Comparison of ENCODE assay signal across 1 cellular context in genomic region chr4:94508841-94509240, GRCh38.
TF ChIP-seq lines count a peak whose summit lies in the region.

No MANE protein-coding gene starts in this region.

TF ChIP-seq in HCT116, 20 proteins besides CTCF, POLR2A, EP300 and RAD21 (continued from another document):
- TF ChIP-seq CBX3 (IDR thresholded peaks at IDR 0.05; ENCODE audit: low read depth) (no peak), EZH2phosphoT487 (IDR thresholded peaks at IDR 0.05; ENCODE audit: borderline replicate concordance) (no peak), CEBPB (IDR thresholded peaks at IDR 0.05; ENCODE audit: low read depth) (no peak), SIN3A (IDR thresholded peaks at IDR 0.05; ENCODE audit: low read depth) (no peak), ZNF274 (IDR thresholded peaks at IDR 0.05; ENCODE audit: low read depth, low read length) (no peak), FOSL1 (IDR thresholded peaks at IDR 0.05; ENCODE audit: low read depth) (no peak), ELF1 (IDR thresholded peaks at IDR 0.05; ENCODE audit: borderline replicate concordance, low read depth) (no peak), SRF (IDR thresholded peaks at IDR 0.05; ENCODE audit: low read depth) (no peak), ATF3 (IDR thresholded peaks at IDR 0.05) (no peak), EZH2 (IDR thresholded peaks at IDR 0.05) (no peak), YY1 (IDR thresholded peaks at IDR 0.05; ENCODE audit: extremely low read depth, insufficient replicate concordance, low read depth, low read length) (no peak)
